Comparison of ENCODE assay signal across 21 cellular contexts in the genomic region with DNA sequence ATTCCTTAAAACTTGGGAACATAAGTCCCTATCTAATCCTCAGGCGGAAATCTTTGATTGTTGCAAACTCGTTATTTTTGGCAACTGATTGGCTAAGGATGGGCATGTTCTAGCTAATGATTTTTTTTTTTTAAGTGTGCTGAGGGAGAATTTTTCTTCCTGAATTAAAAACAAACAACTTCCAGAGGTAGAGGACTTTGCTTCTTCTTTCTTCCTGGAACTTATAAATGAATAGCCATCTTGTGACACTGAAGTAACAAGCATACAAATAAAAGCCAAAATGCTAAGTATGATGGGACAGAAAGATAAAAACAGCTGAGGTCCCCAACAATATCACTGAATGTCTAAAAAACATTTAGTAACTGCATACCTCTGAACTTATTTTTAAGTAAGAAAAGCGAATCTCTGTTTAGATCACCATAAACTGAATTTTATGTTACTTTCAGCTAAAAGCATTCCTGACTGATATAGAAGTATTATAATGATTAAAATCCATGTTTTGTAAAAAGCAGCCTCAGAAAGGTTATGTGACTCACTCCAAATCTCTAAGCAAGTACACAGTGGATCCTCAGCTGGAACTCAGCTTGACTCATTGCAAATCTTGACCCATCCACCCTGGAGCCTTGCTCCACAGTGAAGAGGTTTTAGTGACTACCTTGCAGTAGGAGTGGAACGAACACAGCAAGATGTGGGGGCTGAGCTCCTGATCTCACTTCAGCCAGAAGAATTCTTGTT.
DNase-seq lines count a peak whose midpoint lies in the region; ATAC-seq and TF ChIP-seq lines count a peak whose summit lies in the region.
"Had no signal": no experiment of that assay in that cellular context is flagged by ENCODE, and none has a peak within 500 bp of the region (broad histone marks: within the 10 kb centered on the region; RNA-seq: fewer than 3 reads in every experiment).

No MANE protein-coding gene starts in this region.

- H3K9me3 ChIP-seq in left lung (peaks cover 0 to 5% of the 10 kb centered on the region in 2 donors), testis (no peaks in the 10 kb centered on the region)
- H3K9me3 ChIP-seq: lower lobe of right lung, upper lobe of right lung had no signal

- DNase-seq in AG09309 (ENCODE audit: low read depth) (peak; percentile 47), M059J (ENCODE audit: low read depth) (peak; percentile 74), cardiac fibroblast (ENCODE audit: low read depth in 2 of 2) (peak; percentile 42 to 84), left lung (no peak), testis (no peak)
- DNase-seq in activated CD4-positive, CD25-positive, alpha-beta regulatory T cell (lab: John Stamatoyannopoulos, UW) = no peak
- DNase-seq: ACHN; activated naive CD4-positive, alpha-beta T cell treated with Interleukin-2 at 50 U/mL for 16 hours; cerebellar nuclear complex; KG1; lower lobe of right lung; NCI-H1694; NCI-H524; nephron progenitor cell; right cardiac atrium; stimulated activated CD4-positive, alpha-beta T cell treated with anti-CD3 and anti-CD28 coated beads, Interleukin-2, amount 100 ng/mL, for 48 hours; upper lobe of right lung; WERI-Rb-1 had no signal

- H3K36me3 ChIP-seq in left lung = no peaks in the 10 kb centered on the region
- H3K36me3 ChIP-seq in testis (ENCODE audit: low read depth, missing control alignments) = no peaks in the 10 kb centered on the region
- H3K36me3 ChIP-seq: lower lobe of right lung, upper lobe of right lung, WERI-Rb-1 had no signal

- H3K27me3 ChIP-seq in left lung = no peaks in the 10 kb centered on the region
- no peaks in the 10 kb centered on the region for H3K27me3 ChIP-seq in testis
- H3K27me3 ChIP-seq: upper lobe of right lung had no signal

- ATAC-seq in left lung = peak; percentile 45
- no peak for ATAC-seq in HG03469 (IDR thresholded peaks at IDR 0.05; ENCODE audit: unreplicated experiment)
- no peak for ATAC-seq in HG02642 (IDR thresholded peaks at IDR 0.05; ENCODE audit: poor library complexity, unreplicated experiment)
- ATAC-seq: lower lobe of right lung, right cardiac atrium, upper lobe of right lung had no signal

- WGBS in testis, 2 donors = 59 to 61% methylated on average over 4 of the region's 4 CpGs

- H3K4me3 ChIP-seq in AG09309 (ENCODE audit: control insufficient read depth, low read depth, low read length) (no peak overlapping the region), cardiac fibroblast (replicated peaks in 1 of 2; ENCODE audit: low read depth in 2 of 2, low read length in 2 of 2) (no peak overlapping the region), left lung (no peak overlapping the region), testis (no peak overlapping the region)
- H3K4me3 ChIP-seq: lower lobe of right lung, upper lobe of right lung had no signal

- H3K27ac ChIP-seq in left lung = no peak overlapping the region
- no peak overlapping the region for H3K27ac ChIP-seq in testis
- H3K27ac ChIP-seq: epithelial cell of prostate, lower lobe of right lung, upper lobe of right lung, WERI-Rb-1 had no signal

- intact Hi-C loops in left lung (cut with DNase I) (no loop called here), testis (cut with DNase I; ENCODE audit: low total_unique reads) (no loop called here)

- H3K4me1 ChIP-seq in left lung = no peaks in the 10 kb centered on the region
- H3K4me1 ChIP-seq in testis = no peaks in the 10 kb centered on the region
- H3K4me1 ChIP-seq: lower lobe of right lung, upper lobe of right lung had no signal

- TF ChIP-seq CTCF in AG09309 (IDR thresholded peaks at IDR 0.05; ENCODE audit: control insufficient read depth, insufficient read depth, low read depth, low read length, missing control alignments) (no peak), cardiac fibroblast (IDR thresholded peaks at IDR 0.05; ENCODE audit: low read depth, low read length) (no peak), left lung (IDR thresholded peaks at IDR 0.05) (no peak), testis (IDR thresholded peaks at IDR 0.05) (no peak)

- no peak for TF ChIP-seq POLR2A in testis (IDR thresholded peaks at IDR 0.05)

Comparison
In these comparisons a context has a peak if more than half of its experiments do, and no peak if none do; other contexts are left out.
1. DNase-seq: peak in AG09309 (single experiment), M059J (single experiment) and cardiac fibroblast (2 of 2); none in left lung (0 of 2), testis (single experiment) and activated CD4-positive, CD25-positive, alpha-beta regulatory T cell (0 of 4).